In the genomic region with DNA sequence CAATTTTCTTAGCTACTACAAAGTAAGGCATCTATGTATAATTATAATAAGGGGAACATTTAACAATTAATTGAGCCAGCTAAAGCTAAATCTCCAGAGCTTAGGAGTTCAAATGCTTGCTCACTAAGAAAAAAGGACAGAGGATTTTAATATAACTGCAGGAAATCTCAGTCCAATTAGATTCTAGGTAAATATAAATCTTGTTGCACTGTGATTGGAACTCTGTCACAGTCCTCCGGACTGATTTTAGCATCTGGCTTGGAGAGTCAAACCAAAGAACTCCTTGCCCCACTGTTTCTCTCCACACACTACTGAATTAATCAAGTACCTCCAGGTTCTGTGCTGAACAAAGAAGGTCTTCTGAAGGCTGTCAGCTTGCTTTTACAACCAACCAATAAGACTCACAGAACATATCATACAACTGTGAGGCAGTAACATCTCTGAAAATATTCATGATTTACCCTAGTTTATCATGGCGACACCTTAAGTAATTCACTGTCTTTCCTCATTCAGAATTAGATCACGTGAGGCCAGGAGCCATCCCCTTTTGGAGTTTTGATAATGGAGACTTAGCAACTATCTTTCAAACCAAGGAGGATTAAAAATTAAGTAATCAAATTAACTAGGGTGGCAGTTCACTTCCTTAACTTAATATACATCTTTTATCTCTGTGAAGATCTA, we compare ENCODE assay signal across 17 cellular contexts.
"Had no signal": no experiment of that assay in that cellular context is flagged by ENCODE, and none has a peak within 500 bp of the region (broad histone marks: within the 10 kb centered on the region; RNA-seq: fewer than 3 reads in every experiment).

No MANE protein-coding gene starts in this region.

- H3K4me1 Mint-ChIP-seq: activated naive CD4-positive, alpha-beta T cell treated with anti-CD3 and anti-CD28 coated beads, Interleukin-2, amount 50 U/mL, for 24 hours had no signal

- H3K27ac Mint-ChIP-seq: activated naive CD4-positive, alpha-beta T cell treated with anti-CD3 and anti-CD28 coated beads, Interleukin-2, amount 50 U/mL, for 24 hours had no signal

- H3K27ac ChIP-seq: brain microvascular endothelial cell, foreskin keratinocyte, ovary, skin epidermis, tibial artery, uterus had no signal

- DNase-seq: activated CD4-positive, alpha-beta T cell treated with anti-CD3 and anti-CD28 coated beads, Interleukin-2, amount 50 U/mL, for 1 hour; activated T-cell treated with anti-CD3 and anti-CD28 coated beads for 4 hours; amygdala; brain microvascular endothelial cell; dorsolateral prefrontal cortex; foreskin keratinocyte; heart left ventricle; mesenchymal stem cell; ovary; retina; tibial artery; uterus had no signal

- ATAC-seq: foreskin keratinocyte, heart left ventricle had no signal

- H3K4me3 ChIP-seq: heart left ventricle, ovary, skin epidermis, tibial artery, uterus had no signal

- FAIRE-seq: endothelial cell of umbilical vein, islet of Langerhans had no signal

- H3K9me3 Mint-ChIP-seq: activated naive CD4-positive, alpha-beta T cell treated with anti-CD3 and anti-CD28 coated beads, Interleukin-2, amount 50 U/mL, for 24 hours; neural crest cell had no signal

- H3K9me3 ChIP-seq: heart left ventricle, ovary, tibial artery, uterus had no signal

- H3K4me3 Mint-ChIP-seq: activated naive CD4-positive, alpha-beta T cell treated with anti-CD3 and anti-CD28 coated beads, Interleukin-2, amount 50 U/mL, for 24 hours; neural crest cell had no signal

- H3K27me3 Mint-ChIP-seq: activated naive CD4-positive, alpha-beta T cell treated with anti-CD3 and anti-CD28 coated beads, Interleukin-2, amount 50 U/mL, for 24 hours had no signal

- H3K4me1 ChIP-seq: foreskin keratinocyte, uterus had no signal

- H3K36me3 ChIP-seq: brain microvascular endothelial cell, heart left ventricle, ovary, tibial artery, uterus had no signal

- H3K27me3 ChIP-seq: brain microvascular endothelial cell, dorsolateral prefrontal cortex, foreskin keratinocyte, heart left ventricle, ovary, tibial artery, uterus had no signal
